ENCODE assay signal across 13 cellular contexts in genomic region chr15:65027593-65027992, GRCh38. TPM values are rescaled to one million over a fixed set of nuclear protein-coding genes. Genes with fewer than 3 reads are reported as not detected.
A peak's percentile ranks its signal among the peaks of the same experiment; 100 is the strongest.
DNase-seq lines count a peak whose midpoint lies in the region; ATAC-seq and TF ChIP-seq lines count a peak whose summit lies in the region.
"Had no signal": no experiment of that assay in that cellular context is flagged by ENCODE, and none has a peak within 500 bp of the region (broad histone marks: within the 10 kb centered on the region; RNA-seq: fewer than 3 reads in every experiment).

No MANE protein-coding gene starts in this region.

- H3K9ac ChIP-seq in skeletal muscle satellite cell (ENCODE audit: low read depth, low read length): no peak overlapping the region

- peak overlapping the region; percentile 23 for H3K4me3 ChIP-seq in NB4 (ENCODE audit: low read depth, low read length)
- H3K4me3 ChIP-seq in coronary artery: peak overlapping the region; percentile 99
- H3K4me3 ChIP-seq in skeletal muscle satellite cell (ENCODE audit: low read length): no peak overlapping the region

- H3K27me3 ChIP-seq in skeletal muscle satellite cell (ENCODE audit: control insufficient read depth, insufficient read depth, low read length): peaks cover 6% of the 10 kb centered on the region

- DNase-seq in activated CD4-positive, alpha-beta T cell treated with anti-CD3 and anti-CD28 coated beads for 36 hours: no peak
- DNase-seq in activated CD4-positive, alpha-beta T cell treated with anti-CD3 and anti-CD28 coated beads for 48 hours: no peak
- DNase-seq in NB4 (ENCODE audit: low read depth): no peak
- no peak for DNase-seq in coronary artery (ENCODE audit: low spot score)
- DNase-seq in NK-92 treated with Interleukin-12 subunit alpha and Interleukin-12 subunit beta, amount 100 ng/mL, for 24 hours (lab: John Stamatoyannopoulos, UW): no peak
- DNase-seq in midbrain (lab: John Stamatoyannopoulos, UW): no peak
- DNase-seq in dermis blood vessel endothelial cell: no peak
- DNase-seq: NCI-H524 treated with DMSO at 0.1 percent for 48 hours; stimulated activated naive CD4-positive, alpha-beta T cell treated with Interleukin-2 at 50 U/mL for 16 hours had no signal

- TF ChIP-seq POLR2A in NB4 (IDR thresholded peaks at IDR 0.05; ENCODE audit: extremely low read depth, insufficient read length): no peak

- H3K9me3 ChIP-seq in skeletal muscle satellite cell (replicated peaks; ENCODE audit: low read length): no peaks in the 10 kb centered on the region

- H3K9me3 Mint-ChIP-seq in activated CD4-positive, alpha-beta T cell treated with anti-CD3 and anti-CD28 coated beads for 36 hours (ENCODE audit: low read depth): no peaks in the 10 kb centered on the region

- H3K4me1 ChIP-seq in skeletal muscle satellite cell (ENCODE audit: control insufficient read depth, insufficient read depth, low read length): peaks cover 11% of the 10 kb centered on the region

- peak overlapping the region; percentile 85 for H3K4me3 Mint-ChIP-seq in activated CD4-positive, alpha-beta T cell treated with anti-CD3 and anti-CD28 coated beads for 36 hours

- ATAC-seq in activated CD4-positive, alpha-beta T cell treated with anti-CD3 and anti-CD28 coated beads for 36 hours: no peak

- no peak overlapping the region for H3K27ac Mint-ChIP-seq in activated CD4-positive, alpha-beta T cell treated with anti-CD3 and anti-CD28 coated beads for 36 hours

- peaks cover 31% of the 10 kb centered on the region for H3K36me3 Mint-ChIP-seq in activated CD4-positive, alpha-beta T cell treated with anti-CD3 and anti-CD28 coated beads for 36 hours (ENCODE audit: low read depth)

- intact Hi-C loops in activated CD4-positive, alpha-beta T cell treated with anti-CD3 and anti-CD28 coated beads for 36 hours (cut with DNase I, micrococcal nuclease): loop anchor here (5.0 kb wide), 2 partner anchors 35 to 190 kb away; no protein-coding TSS in a partner anchor

- POLR2A ChIA-PET in activated CD4-positive, alpha-beta T cell treated with anti-CD3 and anti-CD28 coated beads for 36 hours (lab: Charles Lee): no interaction called here

- no peaks in the 10 kb centered on the region for H3K27me3 Mint-ChIP-seq in activated CD4-positive, alpha-beta T cell treated with anti-CD3 and anti-CD28 coated beads for 36 hours

- no peak overlapping the region for H3K27ac ChIP-seq in coronary artery

- H3K4me2 ChIP-seq in skeletal muscle satellite cell (ENCODE audit: low read length): peak overlapping the region; percentile 96

- H3K36me3 ChIP-seq in skeletal muscle satellite cell (ENCODE audit: insufficient read depth, low read length): peaks cover 24% of the 10 kb centered on the region

- CTCF ChIA-PET in activated CD4-positive, alpha-beta T cell treated with anti-CD3 and anti-CD28 coated beads for 36 hours (lab: Charles Lee): interaction anchor here (0.9 kb wide), 1 partner anchor 76 kb away, joined by 3 read pairs; no protein-coding TSS in a partner anchor

- TF ChIP-seq CTCF in NB4 (IDR thresholded peaks at IDR 0.05; ENCODE audit: low read depth, low read length): no peak
- TF ChIP-seq CTCF in coronary artery (IDR thresholded peaks at IDR 0.05): no peak

- H3K4me1 Mint-ChIP-seq in activated CD4-positive, alpha-beta T cell treated with anti-CD3 and anti-CD28 coated beads for 36 hours: peaks cover 14% of the 10 kb centered on the region

RNA-seq across cellular contexts. Expression of gene MTFMT, which starts 1.8 kb away (rescaled TPM):
- 10 to 100 TPM; 19.0 to 19.9 TPM for total RNA-seq in activated CD4-positive, alpha-beta T cell treated with anti-CD3 and anti-CD28 coated beads for 36 hours
- 28.1 and 28.4 TPM in 2 replicates for total RNA-seq in skeletal muscle satellite cell (2012; rRNA removed)
- total RNA-seq in dermis blood vessel endothelial cell: 29.8 and 34.8 TPM in 2 replicates

RNA-seq across cellular contexts. Expression of gene SLC51B, which starts 17.6 kb away (rescaled TPM):
- total RNA-seq in activated CD4-positive, alpha-beta T cell treated with anti-CD3 and anti-CD28 coated beads for 36 hours: not detected
- not detected in 2 replicates for total RNA-seq in skeletal muscle satellite cell (2012; rRNA removed)
- not detected in 2 replicates for total RNA-seq in dermis blood vessel endothelial cell
- total RNA-seq: H1 had no signal

RNA-seq across cellular contexts. Expression of gene SPG21, which starts 37.9 kb away (rescaled TPM):
- 10 to 100 TPM; 74.1 to 79.1 TPM for total RNA-seq in activated CD4-positive, alpha-beta T cell treated with anti-CD3 and anti-CD28 coated beads for 36 hours
- 86.7 and 94.6 TPM in 2 replicates for total RNA-seq in skeletal muscle satellite cell (2012; rRNA removed)
- 77.3 and 84.7 TPM in 2 replicates for total RNA-seq in dermis blood vessel endothelial cell

RNA-seq across cellular contexts. Expression of gene RASL12, which starts 40.2 kb away (rescaled TPM):
- not detected for total RNA-seq in activated CD4-positive, alpha-beta T cell treated with anti-CD3 and anti-CD28 coated beads for 36 hours
- under 0.01 and 0.44 TPM in 2 replicates for total RNA-seq in skeletal muscle satellite cell (2012; rRNA removed)
- not detected in 2 replicates for total RNA-seq in dermis blood vessel endothelial cell
- total RNA-seq: LHCN-M2 had no signal

RNA-seq across cellular contexts. Expression of gene KBTBD13, which starts 49.0 kb away (rescaled TPM):
- not detected for total RNA-seq in activated CD4-positive, alpha-beta T cell treated with anti-CD3 and anti-CD28 coated beads for 36 hours
- total RNA-seq in skeletal muscle satellite cell (2012; rRNA removed): not detected in 2 replicates
- total RNA-seq in dermis blood vessel endothelial cell: not detected in 2 replicates
- total RNA-seq: H1, LHCN-M2, mucosa of gallbladder had no signal
